In genomic region chr6:149190228-149190831, GRCh38 we compare ENCODE assay signal across 9 cellular contexts.
DNase-seq lines count a peak whose midpoint lies in the region; ATAC-seq, FAIRE-seq and TF ChIP-seq lines count a peak whose summit lies in the region.
"Had no signal": no experiment of that assay in that cellular context is flagged by ENCODE, and none has a peak within 500 bp of the region (broad histone marks: within the 10 kb centered on the region; RNA-seq: fewer than 3 reads in every experiment).

No MANE protein-coding gene starts in this region.

- no peak overlapping the region for H3K27ac ChIP-seq in K562 (ENCODE audit: extremely low read depth, low read depth, low read length)
- H3K27ac ChIP-seq: BLaER1 had no signal

- no peaks in the 10 kb centered on the region for H3K9me3 ChIP-seq in K562 (replicated peaks; ENCODE audit: control insufficient read depth, insufficient read depth, low read depth, low read length)

- in situ Hi-C loops in K562 (cut with MboI), result no loop called here

- H3K4me3 ChIP-seq in K562, result no peak overlapping the region
- H3K4me3 ChIP-seq: BLaER1 had no signal

- no peaks in the 10 kb centered on the region for H4K20me1 ChIP-seq in K562 (replicated peaks; ENCODE audit: control insufficient read depth, insufficient read depth, low read length)
- H4K20me1 ChIP-seq: BLaER1 had no signal

- peak; percentile 61; the same call in 2 of the 3 replicates for ATAC-seq in K562

- peaks cover 48% of the 10 kb centered on the region for H3K36me3 Mint-ChIP-seq in T-helper 2 cell treated with Interferon-gamma antibody and Interleukin-4, amounts not matched to agents 5 μg/mL and 100 μg/mL, for 36 hours (ENCODE audit: low read depth)
- H3K36me3 Mint-ChIP-seq in progenitor cell of endocrine pancreas (ENCODE audit: insufficient read depth), result peaks cover 5% of the 10 kb centered on the region

- POLR2A ChIA-PET in K562 (lab: Yijun Ruan, JAX), result no interaction called here

- H3K79me2 ChIP-seq in K562 (ENCODE audit: control insufficient read depth, insufficient read depth, low read length), result no peaks in the 10 kb centered on the region

- no peak for FAIRE-seq in K562 (lab: Jason Lieb, UNC)

- no peak overlapping the region for H2AFZ ChIP-seq in K562 (ENCODE audit: low read depth, low read length)

- peaks cover 0 to 4% of the 10 kb centered on the region in 2 experiments; a peak in 3 of 5 replicates for H3K27me3 ChIP-seq in K562 (ENCODE audit: control insufficient read depth in 2 of 2, insufficient read depth in 2 of 2, low read length in 2 of 2)
- H3K27me3 ChIP-seq: BLaER1 had no signal

- no peaks in the 10 kb centered on the region for H3K36me3 ChIP-seq in K562 (ENCODE audit: control insufficient read depth, insufficient read depth, low read length)
- H3K36me3 ChIP-seq: BLaER1 had no signal

- H3K4me3 Mint-ChIP-seq in T-helper 2 cell treated with Interferon-gamma antibody and Interleukin-4, amounts not matched to agents 5 μg/mL and 100 μg/mL, for 36 hours, result no peak overlapping the region
- no peak overlapping the region for H3K4me3 Mint-ChIP-seq in progenitor cell of endocrine pancreas (ENCODE audit: low read depth)

- H3K9me1 ChIP-seq in K562 (ENCODE audit: control insufficient read depth, insufficient read depth, low read length), result no peaks in the 10 kb centered on the region

- no peaks in the 10 kb centered on the region for H3K4me1 ChIP-seq in K562 (replicated peaks in 1 of 2; ENCODE audit: control insufficient read depth in 2 of 2, insufficient read depth in 2 of 2, low read length in 2 of 2)

- H3K4me2 ChIP-seq in K562 (ENCODE audit: insufficient read depth, low read length), result no peak overlapping the region
- H3K4me2 ChIP-seq: BLaER1 had no signal

- H3K4me1 Mint-ChIP-seq in T-helper 2 cell treated with Interferon-gamma antibody and Interleukin-4, amounts not matched to agents 5 μg/mL and 100 μg/mL, for 36 hours (ENCODE audit: low read depth), result peaks cover 30% of the 10 kb centered on the region
- peaks cover 10% of the 10 kb centered on the region for H3K4me1 Mint-ChIP-seq in progenitor cell of endocrine pancreas (ENCODE audit: low read depth)

- TF ChIP-seq POLR2A in K562 (conservative IDR thresholded peaks at IDR 0.05), result no peak

- WGBS in K562 (ENCODE audit: insufficient coverage, low coverage, missing lambda C conversion rate), result 20% methylated on average over 1 of the region's 1 CpG

- TF ChIP-seq RAD21 in K562 (CRISPR knock-in tag; conservative IDR thresholded peaks at IDR 0.05 in 1 of 2, IDR thresholded peaks at IDR 0.05 in 1 of 2), result peak in 1 of 2 experiments; percentile 63; a peak in 2 of 4 replicates

- H3K27ac Mint-ChIP-seq in T-helper 2 cell treated with Interferon-gamma antibody and Interleukin-4, amounts not matched to agents 5 μg/mL and 100 μg/mL, for 36 hours, result no peak overlapping the region
- no peak overlapping the region for H3K27ac Mint-ChIP-seq in progenitor cell of endocrine pancreas

- H3K27me3 Mint-ChIP-seq in T-helper 2 cell treated with Interferon-gamma antibody and Interleukin-4, amounts not matched to agents 5 μg/mL and 100 μg/mL, for 36 hours (ENCODE audit: low read depth), result no peaks in the 10 kb centered on the region
- peaks cover 43% of the 10 kb centered on the region for H3K27me3 Mint-ChIP-seq in progenitor cell of endocrine pancreas

- intact Hi-C loops in K562 (cut with micrococcal nuclease), result loop anchor here (10.0 kb wide), 1 partner anchor 244 kb away; no protein-coding TSS in a partner anchor

- no peak for TF ChIP-seq EP300 in K562 (IDR thresholded peaks at IDR 0.05; ENCODE audit: low read length)

- TF ChIP-seq CTCF in K562 (IDR thresholded peaks at IDR 0.05 in 2 of 3, conservative IDR thresholded peaks at IDR 0.05 in 1 of 3; ENCODE audit: insufficient read depth in 2 of 3, low read depth in 1 of 3, low read length in 3 of 3), result peak; percentile 49 to 56 (median 53); a peak in 5 of 6 replicates
- peak; percentile 23 for TF ChIP-seq CTCF in progenitor cell of endocrine pancreas (IDR thresholded peaks at IDR 0.05; ENCODE audit: unreplicated experiment)

- DNase-seq in T-helper 2 cell, result peak in 3 of 5 experiments; percentile 9 to 52 (median 40)
- DNase-seq in T-helper 2 cell treated with Interferon-gamma antibody and Interleukin-4, amounts not matched to agents 5 μg/mL and 100 μg/mL, for 36 hours (ENCODE audit: low spot score), result no peak
- DNase-seq in SKM-1 treated with dmso at 0.1 percent for 144 hours (lab: John Stamatoyannopoulos, UW; ENCODE audit: unreplicated experiment), result peak; percentile 28
- peak in 1 of 4 experiments; percentile 49 for DNase-seq in K562 (ENCODE audit: extremely low read depth in 1 of 4, low spot score in 3 of 4)
- no peak for DNase-seq in progenitor cell of endocrine pancreas (ENCODE audit: low spot score, unreplicated experiment)
- no peak for DNase-seq in NCI-H1092 (lab: John Stamatoyannopoulos, UW)
- no peak for DNase-seq in NCI-H510A treated with DMSO at 0.1 percent for 48 hours (lab: John Stamatoyannopoulos, UW)
- no peak for DNase-seq in mesenteric fat pad (ENCODE audit: low spot score)

- CTCF ChIA-PET in K562 (lab: Yijun Ruan, JAX; ENCODE audit: low intra/inter-chr PET ratio), result no interaction called here

- peaks cover 53% of the 10 kb centered on the region for H3K9me3 Mint-ChIP-seq in T-helper 2 cell treated with Interferon-gamma antibody and Interleukin-4, amounts not matched to agents 5 μg/mL and 100 μg/mL, for 36 hours
- peaks cover 36% of the 10 kb centered on the region for H3K9me3 Mint-ChIP-seq in progenitor cell of endocrine pancreas (ENCODE audit: low read depth)

- H3K9ac ChIP-seq in K562 (ENCODE audit: insufficient read depth in 1 of 2, low read depth in 2 of 2, low read length in 2 of 2), result no peak overlapping the region
- H3K9ac ChIP-seq: BLaER1 had no signal

- no TSS peak for BruUV-seq in K562 (replicated peaks; lab: Mats Ljungman, UMichigan)

TF ChIP-seq in K562, 482 proteins besides CTCF, POLR2A, EP300 and RAD21 (continues in another document):
- TF ChIP-seq FOXP4 (CRISPR knock-in tag; IDR thresholded peaks at IDR 0.05; ENCODE audit: borderline replicate concordance) (no peak), SNAPC5 (CRISPR knock-in tag; IDR thresholded peaks at IDR 0.05) (no peak)

Comparison
In these comparisons a context has a peak if more than half of its experiments do, and no peak if none do; other contexts are left out.
1. DNase-seq: peak in T-helper 2 cell (3 of 5) and SKM-1 treated with dmso at 0.1 percent for 144 hours (single experiment); none in T-helper 2 cell treated with Interferon-gamma antibody and Interleukin-4, amounts not matched to agents 5 μg/mL and 100 μg/mL, for 36 hours (single experiment), progenitor cell of endocrine pancreas (single experiment), NCI-H1092 (single experiment), NCI-H510A treated with DMSO at 0.1 percent for 48 hours (single experiment) and mesenteric fat pad (single experiment).